11 cellular contexts compared by ENCODE assay signal in genomic region chr1:234683856-234684632, GRCh38.
DNase-seq lines count a peak whose midpoint lies in the region; ATAC-seq and TF ChIP-seq lines count a peak whose summit lies in the region.
"Had no signal": no experiment of that assay in that cellular context is flagged by ENCODE, and none has a peak within 500 bp of the region (broad histone marks: within the 10 kb centered on the region; RNA-seq: fewer than 3 reads in every experiment).

No MANE protein-coding gene starts in this region.

- TF ChIP-seq POLR2A in lower leg skin (IDR thresholded peaks at IDR 0.05): no peak

- H3K4me3 ChIP-seq in colonic mucosa (no peak overlapping the region), lower leg skin (ENCODE audit: low read depth, poor library complexity, severe bottlenecking) (no peak overlapping the region)
- H3K4me3 ChIP-seq: ascending aorta had no signal

- ATAC-seq in T-helper 17 cell: no peak

- no peaks in the 10 kb centered on the region for H3K4me1 Mint-ChIP-seq in T-helper 17 cell
- H3K4me1 Mint-ChIP-seq: B cell, IgD-negative memory B cell had no signal

- H3K36me3 ChIP-seq in colonic mucosa: no peaks in the 10 kb centered on the region
- H3K36me3 ChIP-seq: ascending aorta had no signal

- DNase-seq in A172 (ENCODE audit: low spot score) (peak; percentile 95), LoVo (ENCODE audit: low spot score) (peak; percentile 80), colonic mucosa (peak; percentile 60), lower leg skin (ENCODE audit: low spot score in 2 of 2) (peak; percentile 85 to 94), T-helper 17 cell (no peak), NAMALWA (ENCODE audit: low spot score) (no peak), NCI-H2227 treated with DMSO at 0.1 percent for 48 hours (lab: John Stamatoyannopoulos, UW) (no peak)
- no peak for DNase-seq in stimulated activated CD4-positive, alpha-beta T cell treated with anti-CD3 and anti-CD28 coated beads, Interleukin-4, amount 100 ng/mL, for 4 hours

- no peak overlapping the region for H3K4me3 Mint-ChIP-seq in T-helper 17 cell
- H3K4me3 Mint-ChIP-seq: B cell, IgD-negative memory B cell had no signal

- H3K4me1 ChIP-seq in colonic mucosa: no peaks in the 10 kb centered on the region

- H3K27ac ChIP-seq in colonic mucosa: no peak overlapping the region
- H3K27ac ChIP-seq: ascending aorta had no signal

- H3K9me3 ChIP-seq in colonic mucosa (no peaks in the 10 kb centered on the region), T-helper 17 cell (ENCODE audit: control insufficient read depth, low read length, poor library complexity, severe bottlenecking) (no peaks in the 10 kb centered on the region)

- H3K27me3 ChIP-seq in colonic mucosa: no peaks in the 10 kb centered on the region
- H3K27me3 ChIP-seq: ascending aorta had no signal

- no peaks in the 10 kb centered on the region for H3K27me3 Mint-ChIP-seq in T-helper 17 cell
- H3K27me3 Mint-ChIP-seq: B cell, IgD-negative memory B cell had no signal

- no peak for TF ChIP-seq CTCF in colonic mucosa (IDR thresholded peaks at IDR 0.05)
- TF ChIP-seq CTCF in lower leg skin (IDR thresholded peaks at IDR 0.05): no peak

- H3K9ac ChIP-seq in colonic mucosa (ENCODE audit: low read depth in 2 of 2, low read length in 2 of 2): no peak overlapping the region

- no peaks in the 10 kb centered on the region for H3K36me3 Mint-ChIP-seq in T-helper 17 cell (ENCODE audit: low read depth)
- H3K36me3 Mint-ChIP-seq: IgD-negative memory B cell had no signal

- H3K27ac Mint-ChIP-seq in T-helper 17 cell: no peak overlapping the region
- H3K27ac Mint-ChIP-seq: B cell, IgD-negative memory B cell had no signal

- 72 to 73% methylated on average over 10 of the region's 10 CpGs for WGBS in lower leg skin, 2 donors

- intact Hi-C loops in colonic mucosa (cut with DNase I): no loop called here
- intact Hi-C loops in lower leg skin (cut with DNase I; ENCODE audit: low total_unique reads): no loop called here

Comparison
In these comparisons a context has a peak if more than half of its experiments do, and no peak if none do; other contexts are left out.
1. DNase-seq: peak in A172 (single experiment), LoVo (single experiment), colonic mucosa (single experiment) and lower leg skin (2 of 2); none in T-helper 17 cell (0 of 3), NAMALWA (single experiment), stimulated activated CD4-positive, alpha-beta T cell treated with anti-CD3 and anti-CD28 coated beads, Interleukin-4, amount 100 ng/mL, for 4 hours (0 of 2) and NCI-H2227 treated with DMSO at 0.1 percent for 48 hours (single experiment).